ENCODE assay signal across 12 cellular contexts in genomic region chr14:24335461-24336146, GRCh38. TPM values are rescaled to one million over a fixed set of nuclear protein-coding genes. Genes with fewer than 3 reads are reported as not detected.
DNase-seq lines count a peak whose midpoint lies in the region; TF ChIP-seq lines count a peak whose summit lies in the region.
"Had no signal": no experiment of that assay in that cellular context is flagged by ENCODE, and none has a peak within 500 bp of the region (broad histone marks: within the 10 kb centered on the region; RNA-seq: fewer than 3 reads in every experiment).

No MANE protein-coding gene starts in this region.

- TF ChIP-seq CTCF in H9 (conservative IDR thresholded peaks at IDR 0.05) = no peak
- no peak for TF ChIP-seq CTCF in nephron progenitor cell (IDR thresholded peaks at IDR 0.05)
- no peak for TF ChIP-seq CTCF in tibial nerve (IDR thresholded peaks at IDR 0.05)

- H3K27ac Mint-ChIP-seq in CD4-positive, alpha-beta memory T cell = peak overlapping the region in 2 of 7 donors; percentile 62 to 71
- H3K27ac Mint-ChIP-seq in H9 (no peak overlapping the region), nephron progenitor cell (no peak overlapping the region)
- H3K27ac Mint-ChIP-seq in dendritic cell treated with granulocyte-macrophage colony-stimulating factor and Interleukin-4, amounts not matched to agents 40 ng/mL and 50 ng/mL, for 4 days = peak overlapping the region; percentile 19
- H3K27ac Mint-ChIP-seq: activated CD8-positive, alpha-beta T cell treated with anti-CD3 and anti-CD28 coated beads, Interleukin-2, amount 10 ng/mL, durations not matched to agents 7 days and 5 days had no signal

- no peak overlapping the region for H4K5ac ChIP-seq in H9 (ENCODE audit: insufficient read length, low read depth, low read length)

- H3K4ac ChIP-seq in H9 (ENCODE audit: low read depth, low read length) = no peak overlapping the region

- peaks cover 6 to 13% of the 10 kb centered on the region in 2 donors for H3K27me3 Mint-ChIP-seq in CD4-positive, alpha-beta memory T cell
- H3K27me3 Mint-ChIP-seq in H9 (ENCODE audit: low read depth) = peaks cover 100% of the 10 kb centered on the region
- H3K27me3 Mint-ChIP-seq in dendritic cell treated with granulocyte-macrophage colony-stimulating factor and Interleukin-4, amounts not matched to agents 40 ng/mL and 50 ng/mL, for 4 days = peaks cover 45% of the 10 kb centered on the region
- H3K27me3 Mint-ChIP-seq in nephron progenitor cell (ENCODE audit: low read depth, poor library complexity) = peaks cover 95% of the 10 kb centered on the region

- H3K79me2 ChIP-seq in H9 (ENCODE audit: insufficient read depth, low read length) = no peaks in the 10 kb centered on the region

- H3K27me3 ChIP-seq in CD4-positive, alpha-beta memory T cell (ENCODE audit: insufficient read depth, low read length) = peaks cover 11% of the 10 kb centered on the region
- H3K27me3 ChIP-seq in H9 (ENCODE audit: insufficient read depth, low read length) (peaks cover 63% of the 10 kb centered on the region), tibial nerve (peaks cover 0 to 82% of the 10 kb centered on the region in 2 donors)

- H3K4me3 ChIP-seq in CD4-positive, alpha-beta memory T cell (ENCODE audit: low read length in 2 of 2) = no peak overlapping the region
- H3K4me3 ChIP-seq in tibial nerve = peak overlapping the region in 1 of 4 donors; percentile 47

- H3K4me1 Mint-ChIP-seq in CD4-positive, alpha-beta memory T cell = peaks cover 37 to 86% (median 59%) of the 10 kb centered on the region in 4 donors
- peaks cover 32 to 38% of the 10 kb centered on the region in 2 experiments for H3K4me1 Mint-ChIP-seq in H9
- H3K4me1 Mint-ChIP-seq in dendritic cell treated with granulocyte-macrophage colony-stimulating factor and Interleukin-4, amounts not matched to agents 40 ng/mL and 50 ng/mL, for 4 days (ENCODE audit: low read depth) = peaks cover 94% of the 10 kb centered on the region
- H3K4me1 Mint-ChIP-seq in nephron progenitor cell = peaks cover 68% of the 10 kb centered on the region

- peaks cover 67% of the 10 kb centered on the region for H3K4me1 ChIP-seq in CD4-positive, alpha-beta memory T cell (ENCODE audit: insufficient read depth, low read length)
- H3K4me1 ChIP-seq in H9 (ENCODE audit: insufficient read depth, low read length) (no peaks in the 10 kb centered on the region; the same call in 1 of the 2 replicates), tibial nerve (peaks cover 0 to 57% (median 32%) of the 10 kb centered on the region in 4 donors)

- H3T11ph ChIP-seq in H9 (ENCODE audit: low read length) = no peak overlapping the region

- no peak overlapping the region for H2AFZ ChIP-seq in H9 (ENCODE audit: low read length)

- H3K9me3 ChIP-seq in CD4-positive, alpha-beta memory T cell (ENCODE audit: control insufficient read depth in 1 of 2, low read length in 2 of 2) = no peaks in the 10 kb centered on the region
- H3K9me3 ChIP-seq in H9 (ENCODE audit: control insufficient read depth, low read depth, low read length) = no peaks in the 10 kb centered on the region
- no peaks in the 10 kb centered on the region for H3K9me3 ChIP-seq in tibial nerve

- CTCF ChIA-PET in CD4-positive, alpha-beta memory T cell (lab: Charles Lee; ENCODE audit: partially characterized antibody) = interaction anchor here (1.5 to 23.0 kb wide), 4 partner anchors 12 to 96 kb away, joined by 4 to 791 read pairs (median 120); partner anchors contain the start of genes CBLN3, CIDEB, KHNYN and LTB4R

- no peak for TF ChIP-seq POLR2A in tibial nerve (IDR thresholded peaks at IDR 0.05)

- no peak overlapping the region for H2BK5ac ChIP-seq in H9 (ENCODE audit: insufficient read length, low read length)

- H3K9me3 Mint-ChIP-seq in CD4-positive, alpha-beta memory T cell = peaks cover 0 to 5% (median 0%) of the 10 kb centered on the region in 8 donors
- peaks cover 0 to 2% of the 10 kb centered on the region in 2 experiments; a peak in 3 of 5 replicates for H3K9me3 Mint-ChIP-seq in H9
- H3K9me3 Mint-ChIP-seq in dendritic cell treated with granulocyte-macrophage colony-stimulating factor and Interleukin-4, amounts not matched to agents 40 ng/mL and 50 ng/mL, for 4 days = no peaks in the 10 kb centered on the region
- H3K9me3 Mint-ChIP-seq in nephron progenitor cell = no peaks in the 10 kb centered on the region

- peaks cover 28% of the 10 kb centered on the region for H3K23me2 ChIP-seq in H9 (ENCODE audit: insufficient read length, low read depth, low read length, poor library complexity, severe bottlenecking)

- H3K79me1 ChIP-seq in H9 (ENCODE audit: insufficient read depth, low read depth, low read length, poor library complexity, severe bottlenecking) = no peaks in the 10 kb centered on the region

- peak overlapping the region in 5 of 8 donors; percentile 55 to 77 (median 63) for H3K4me3 Mint-ChIP-seq in CD4-positive, alpha-beta memory T cell
- H3K4me3 Mint-ChIP-seq in H9 = peak overlapping the region; percentile 59 to 91
- peak overlapping the region; percentile 64 for H3K4me3 Mint-ChIP-seq in dendritic cell treated with granulocyte-macrophage colony-stimulating factor and Interleukin-4, amounts not matched to agents 40 ng/mL and 50 ng/mL, for 4 days
- peak overlapping the region; percentile 78 for H3K4me3 Mint-ChIP-seq in nephron progenitor cell
- H3K4me3 Mint-ChIP-seq: activated CD8-positive, alpha-beta T cell treated with anti-CD3 and anti-CD28 coated beads, Interleukin-2, amount 10 ng/mL, durations not matched to agents 7 days and 5 days had no signal

- no peak overlapping the region for H2BK12ac ChIP-seq in H9 (ENCODE audit: insufficient read length, low read depth, low read length)

- WGBS in H9 (ENCODE audit: extremely low coverage, insufficient read length, low lambda C conversion rate) = no CpG with 5 or more reads among the region's 12 CpGs
- 67 to 72% methylated on average over 11 to 12 of the region's 12 CpGs for WGBS in tibial nerve, 2 donors

- H3K4me2 ChIP-seq in H9 (ENCODE audit: insufficient read depth, insufficient read length, low read length) = peak overlapping the region; percentile 62
- H3K4me2 ChIP-seq: KMS-11 had no signal

- no peak overlapping the region for H3K56ac ChIP-seq in H9 (ENCODE audit: insufficient read length, low read depth, low read length)

- H2BK15ac ChIP-seq in H9 (ENCODE audit: low read depth, low read length) = no peak overlapping the region

- POLR2A ChIA-PET in CD4-positive, alpha-beta memory T cell (lab: Charles Lee; ENCODE audit: partially characterized antibody) = interaction anchor here (0.9 to 12.5 kb wide), 4 partner anchors 25 to 103 kb away, joined by 3 to 361 read pairs (median 93); partner anchors contain the start of genes CBLN3, CIDEB, KHNYN and LTB4R2

- H4K91ac ChIP-seq in H9 (ENCODE audit: insufficient read length, low read depth, low read length) = no peak overlapping the region

- no peak overlapping the region for H2BK120ac ChIP-seq in H9 (ENCODE audit: low read depth, low read length, poor library complexity, severe bottlenecking)

- no peak overlapping the region for H4K8ac ChIP-seq in H9 (replicated peaks; ENCODE audit: insufficient read length, low read depth, low read length)

- no peak overlapping the region for H3K23ac ChIP-seq in H9 (ENCODE audit: insufficient read length, low read depth, low read length)

- no peak overlapping the region for H2BK20ac ChIP-seq in H9 (ENCODE audit: low read depth, low read length, poor library complexity, severe bottlenecking)

- intact Hi-C loops in CD4-positive, alpha-beta memory T cell (cut with micrococcal nuclease) = no loop called here
- intact Hi-C loops in dendritic cell treated with granulocyte-macrophage colony-stimulating factor and Interleukin-4, amounts not matched to agents 40 ng/mL and 50 ng/mL, for 4 days (cut with micrococcal nuclease) = no loop called here

- H4K20me1 ChIP-seq in H9 (ENCODE audit: control insufficient read depth, insufficient read depth, insufficient read length) = no peaks in the 10 kb centered on the region

- DNase-seq in CD4-positive, alpha-beta memory T cell = no peak
- DNase-seq in H9 = no peak
- peak; percentile 36 for DNase-seq in nephron progenitor cell
- DNase-seq in tibial nerve (ENCODE audit: low spot score in 2 of 2) = no peak
- no peak for DNase-seq in retina
- no peak for DNase-seq in kidney glomerular epithelial cell (lab: John Stamatoyannopoulos, UW)
- no peak for DNase-seq in amniotic stem cell (lab: John Stamatoyannopoulos, UW)
- DNase-seq: activated CD8-positive, alpha-beta T cell treated with anti-CD3 and anti-CD28 coated beads, Interleukin-2, amount 10 ng/mL, durations not matched to agents 7 days and 5 days had no signal

- H3K14ac ChIP-seq in H9 (ENCODE audit: insufficient read depth, low read length) = no peak overlapping the region

- peaks cover 32% of the 10 kb centered on the region in 2 donors for H3K36me3 Mint-ChIP-seq in CD4-positive, alpha-beta memory T cell
- H3K36me3 Mint-ChIP-seq in H9 (ENCODE audit: insufficient read depth in 1 of 3, low read depth in 3 of 3) (no peaks in the 10 kb centered on the region; a peak in 1 of 7 replicates), nephron progenitor cell (ENCODE audit: low read depth) (no peaks in the 10 kb centered on the region)
- H3K36me3 Mint-ChIP-seq in dendritic cell treated with granulocyte-macrophage colony-stimulating factor and Interleukin-4, amounts not matched to agents 40 ng/mL and 50 ng/mL, for 4 days (ENCODE audit: low read depth) = peaks cover 41% of the 10 kb centered on the region

- no peak overlapping the region for H3K27ac ChIP-seq in CD4-positive, alpha-beta memory T cell (ENCODE audit: low read depth, low read length)
- no peak overlapping the region for H3K27ac ChIP-seq in H9 (ENCODE audit: insufficient read length, low read depth, low read length)
- peak overlapping the region in 2 of 4 donors; percentile 53 to 55 for H3K27ac ChIP-seq in tibial nerve
- H3K27ac ChIP-seq: KMS-11 had no signal

- no peak overlapping the region for H3K18ac ChIP-seq in H9 (ENCODE audit: insufficient read length, low read depth, low read length)

- no peak overlapping the region for H2AK5ac ChIP-seq in H9 (ENCODE audit: insufficient read length, low read length)

- TF ChIP-seq EP300 in tibial nerve (IDR thresholded peaks at IDR 0.05) = peak in 1 of 2 donors; percentile 22

- peaks cover 18% of the 10 kb centered on the region for H3K36me3 ChIP-seq in CD4-positive, alpha-beta memory T cell (ENCODE audit: insufficient read depth, low read length)
- no peaks in the 10 kb centered on the region for H3K36me3 ChIP-seq in tibial nerve

- no peak overlapping the region for H3K9ac ChIP-seq in H9 (ENCODE audit: extremely low read depth, insufficient read length, low read length)
- H3K9ac ChIP-seq: KMS-11 had no signal

RNA-seq across cellular contexts. Expression of gene ADCY4, which starts 0.7 kb away (rescaled TPM):
- total RNA-seq in CD4-positive, alpha-beta memory T cell = 1 to 10 TPM; 7.1 to 8.1 TPM
- under 1 TPM; 0.48 to 0.62 TPM for polyA plus RNA-seq in CD4-positive, alpha-beta memory T cell
- total RNA-seq in H9 (2021) = 0.09 and 0.53 TPM in 2 replicates
- 10 to 100 TPM; 32.0 to 68.1 (median 53.2) TPM for total RNA-seq in tibial nerve
- total RNA-seq: myocyte, SK-MEL-5 had no signal

RNA-seq across cellular contexts. Expression of gene RIPK3, which starts 4.2 kb away (rescaled TPM):
- 10 to 100 TPM; 63.0 to 63.5 TPM for total RNA-seq in CD4-positive, alpha-beta memory T cell
- polyA plus RNA-seq in CD4-positive, alpha-beta memory T cell = 10 to 100 TPM in 1 of 2 donors, 1 to 10 TPM in 1; 6.2 to 16.7 TPM
- total RNA-seq in H9 (2021) (0.35 TPM in 1 of 2 replicates, not detected in the other), tibial nerve (1 to 10 TPM; 4.0 to 9.6 (median 9.0) TPM)
- total RNA-seq: myocyte, SK-MEL-5 had no signal

RNA-seq across cellular contexts. Expression of gene LTB4R, which starts 24.3 kb away (rescaled TPM):
- 10 to 100 TPM; 19.5 to 20.0 TPM for total RNA-seq in CD4-positive, alpha-beta memory T cell
- 10 to 100 TPM in 1 of 2 donors, 1 to 10 TPM in 1; 9.6 to 10.6 TPM for polyA plus RNA-seq in CD4-positive, alpha-beta memory T cell
- total RNA-seq in H9 (2021) (8.9 and 9.2 TPM in 2 replicates), tibial nerve (10 to 100 TPM in 3 of 4 donors, 1 to 10 TPM in 1; 8.4 to 14.4 (median 11.8) TPM)

RNA-seq across cellular contexts. Expression of gene LTB4R2, which starts 25.7 kb away (rescaled TPM):
- 10 to 100 TPM; 18.0 to 18.8 TPM for total RNA-seq in CD4-positive, alpha-beta memory T cell
- 1 to 10 TPM; 2.3 to 3.2 TPM for polyA plus RNA-seq in CD4-positive, alpha-beta memory T cell
- total RNA-seq in H9 (2021) (13.0 and 13.4 TPM in 2 replicates), tibial nerve (10 to 100 TPM; 15.5 to 31.5 (median 20.2) TPM)

RNA-seq across cellular contexts. Expression of gene CIDEB, which starts 27.8 kb away (rescaled TPM):
- total RNA-seq in CD4-positive, alpha-beta memory T cell = 10 to 100 TPM; 22.3 to 26.0 TPM
- polyA plus RNA-seq in CD4-positive, alpha-beta memory T cell = 10 to 100 TPM; 17.2 to 24.3 TPM
- not detected in 2 replicates for total RNA-seq in H9 (2021)
- 10 to 100 TPM in 3 of 4 donors, 1 to 10 TPM in 1; 9.4 to 34.5 (median 14.2) TPM for total RNA-seq in tibial nerve
- total RNA-seq: myocyte had no signal

Comparison
In these comparisons a context has a peak if more than half of its experiments do, and no peak if none do; other contexts are left out.
1. RNA of gene RIPK3, which starts 4.2 kb away (total RNA-seq): 63.0 to 63.5 TPM in CD4-positive, alpha-beta memory T cell; 4.0 to 9.6 TPM in tibial nerve and 0.35 TPM in H9; every median in the first group is over 4 times any median in the second.
2. Peak in every context shown above with its lines, with median percentiles within 50 percentile points of each other: H3K4me3 Mint-ChIP-seq.